ENCODE assay signal across 1 cellular context in genomic region chrX:72176289-72176688, GRCh38. TPM values are rescaled to one million over a fixed set of nuclear protein-coding genes. Genes with fewer than 3 reads are reported as not detected.
"Had no signal": no experiment of that assay in that cellular context is flagged by ENCODE, and none has a peak within 500 bp of the region (broad histone marks: within the 10 kb centered on the region; RNA-seq: fewer than 3 reads in every experiment).

No MANE protein-coding gene starts in this region.

RNA-seq across cellular contexts. Expression of gene RTL5, which starts 44.6 kb away (rescaled TPM):
- polyA plus RNA-seq: naive thymus-derived CD4-positive, alpha-beta T cell had no signal
